ENCODE assay signal across 11 cellular contexts in the genomic region with DNA sequence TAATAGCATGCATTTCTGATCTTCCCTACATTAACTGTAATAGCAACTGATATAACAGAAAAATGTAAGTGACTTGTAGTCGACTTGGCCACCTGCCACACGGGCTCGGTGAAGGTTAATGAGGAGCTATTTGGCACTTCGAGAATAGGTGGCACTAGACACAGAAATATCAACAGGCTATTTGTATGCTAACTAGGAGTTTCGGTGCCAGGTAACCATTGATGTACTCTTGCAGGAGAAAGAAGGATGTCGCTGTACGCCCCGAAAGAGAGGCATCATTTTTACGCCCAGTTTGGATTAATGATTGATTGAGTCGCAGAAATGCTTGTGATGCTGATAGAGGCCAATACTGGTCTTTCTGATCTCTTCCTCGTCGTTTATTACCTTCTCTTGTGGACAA. TPM values are rescaled to one million over a fixed set of nuclear protein-coding genes. Genes with fewer than 3 reads are reported as not detected.
DNase-seq lines count a peak whose midpoint lies in the region; ATAC-seq and TF ChIP-seq lines count a peak whose summit lies in the region.
"Had no signal": no experiment of that assay in that cellular context is flagged by ENCODE, and none has a peak within 500 bp of the region (broad histone marks: within the 10 kb centered on the region; RNA-seq: fewer than 3 reads in every experiment).

No MANE protein-coding gene starts in this region.

- CTCF ChIA-PET in SK-N-SH (lab: Yijun Ruan, JAX): interaction anchor here (1.0 to 1.1 kb wide), 2 partner anchors 9 to 40 kb away, joined by 3 to 4 read pairs; no protein-coding TSS in a partner anchor

- TF ChIP-seq CTCF in SK-N-SH (IDR thresholded peaks at IDR 0.05) (no peak), RWPE2 (IDR thresholded peaks at IDR 0.05; ENCODE audit: poor library complexity, severe bottlenecking) (no peak), glutamatergic neuron (IDR thresholded peaks at IDR 0.05; ENCODE audit: partially characterized antibody, unreplicated experiment) (no peak)

- H3K9me3 ChIP-seq in SK-N-SH: no peaks in the 10 kb centered on the region
- no peaks in the 10 kb centered on the region for H3K9me3 ChIP-seq in RWPE2 (ENCODE audit: severe bottlenecking)
- H3K9me3 ChIP-seq: Peyer's patch had no signal

- H3K27me3 Mint-ChIP-seq in glutamatergic neuron (ENCODE audit: unreplicated experiment): peaks cover 51% of the 10 kb centered on the region

- no peak overlapping the region for H2AFZ ChIP-seq in SK-N-SH (ENCODE audit: low read depth)

- no peaks in the 10 kb centered on the region for H4K20me1 ChIP-seq in SK-N-SH (ENCODE audit: insufficient read depth)

- H3K36me3 ChIP-seq in SK-N-SH (replicated peaks in 1 of 2; ENCODE audit: control insufficient read depth in 1 of 2, insufficient read depth in 2 of 2, low read length in 1 of 2) (no peaks in the 10 kb centered on the region), RWPE2 (ENCODE audit: low read depth) (no peaks in the 10 kb centered on the region)
- H3K36me3 ChIP-seq: Peyer's patch had no signal

- ATAC-seq in SK-N-SH treated with all-trans-retinoic acid at 6 μM for 48 hours (no peak), RWPE2 (ENCODE audit: low read depth) (no peak), HG02981 (IDR thresholded peaks at IDR 0.05; ENCODE audit: unreplicated experiment) (no peak), GM18870 (IDR thresholded peaks at IDR 0.05; ENCODE audit: unreplicated experiment) (no peak)
- ATAC-seq in stimulated activated naive CD8-positive, alpha-beta T cell treated with anti-CD3 and anti-CD28 coated beads, Interleukin-15, Interleukin-2, amounts not matched to agents 100 U/mL and 50 U/mL, for 24 hours: no peak

- TF ChIP-seq EP300 in SK-N-SH (IDR thresholded peaks at IDR 0.05; ENCODE audit: borderline replicate concordance in 1 of 2, low read depth in 1 of 2, low read length in 1 of 2): no peak

- DNase-seq in SK-N-SH (no peak), RWPE2 (ENCODE audit: low spot score) (no peak), glutamatergic neuron (no peak), NCI-H82 treated with DMSO at 0.1 percent for 48 hours (lab: John Stamatoyannopoulos, UW; ENCODE audit: unreplicated experiment) (no peak)
- peak; percentile 10 for DNase-seq in stimulated activated naive CD8-positive, alpha-beta T cell treated with anti-CD3 and anti-CD28 coated beads, Interleukin-15, Interleukin-2, amounts not matched to agents 100 U/mL and 50 U/mL, for 24 hours

- H3K27ac ChIP-seq in SK-N-SH (ENCODE audit: low read depth in 2 of 2, low read length in 1 of 2) (no peak overlapping the region), RWPE2 (ENCODE audit: poor library complexity, severe bottlenecking) (no peak overlapping the region)
- H3K27ac ChIP-seq: Peyer's patch had no signal

- no peak for TF ChIP-seq RAD21 in SK-N-SH (IDR thresholded peaks at IDR 0.05; ENCODE audit: low read length)

- no peaks in the 10 kb centered on the region for H3K9me2 ChIP-seq in SK-N-SH

- H3K4me1 Mint-ChIP-seq in glutamatergic neuron (ENCODE audit: low read depth, unreplicated experiment): peaks cover 19% of the 10 kb centered on the region

- WGBS in SK-N-SH (ENCODE audit: low lambda C conversion rate): 11% methylated on average over 12 of the region's 12 CpGs

- H3K27ac Mint-ChIP-seq in glutamatergic neuron (ENCODE audit: unreplicated experiment): no peak overlapping the region

- H3K79me2 ChIP-seq in SK-N-SH (ENCODE audit: insufficient read depth): no peaks in the 10 kb centered on the region

- 0 out of 2 replicates have a peak overlapping the region, but pooled peaks have one; percentile 60 for H3K4me2 ChIP-seq in SK-N-SH

- H3K27me3 ChIP-seq in SK-N-SH (ENCODE audit: insufficient read depth) (peaks cover 95% of the 10 kb centered on the region), RWPE2 (ENCODE audit: insufficient read depth, poor library complexity, severe bottlenecking) (peaks cover 29% of the 10 kb centered on the region)

- H3K36me3 Mint-ChIP-seq in glutamatergic neuron (ENCODE audit: unreplicated experiment): no peaks in the 10 kb centered on the region

- H3K9ac ChIP-seq in SK-N-SH: no peak overlapping the region

- POLR2A ChIA-PET in SK-N-SH (lab: Yijun Ruan, JAX): no interaction called here

- H3K9me3 Mint-ChIP-seq in glutamatergic neuron (ENCODE audit: unreplicated experiment): peaks cover 16% of the 10 kb centered on the region

- peak overlapping the region in 1 of 2 experiments; percentile 23; a peak in 1 of 4 replicates for H3K4me3 ChIP-seq in SK-N-SH (ENCODE audit: low read depth in 2 of 2, low read length in 1 of 2)
- peak overlapping the region; percentile 6 for H3K4me3 ChIP-seq in RWPE2 (ENCODE audit: severe bottlenecking)

- peak overlapping the region; percentile 74 for H3K4me3 Mint-ChIP-seq in glutamatergic neuron (ENCODE audit: unreplicated experiment)

- H3K4me1 ChIP-seq in SK-N-SH (ENCODE audit: control insufficient read depth in 1 of 2, insufficient read depth in 2 of 2, low read depth in 1 of 2, low read length in 1 of 2): no peaks in the 10 kb centered on the region
- peaks cover 1% of the 10 kb centered on the region for H3K4me1 ChIP-seq in RWPE2 (ENCODE audit: insufficient read depth, poor library complexity, severe bottlenecking)

- no peaks in the 10 kb centered on the region for H3F3A ChIP-seq in SK-N-SH (replicated peaks; ENCODE audit: insufficient read depth)

TF ChIP-seq in SK-N-SH, 30 proteins besides CTCF, POLR2A, EP300 and RAD21 (continues in another document):
- TF ChIP-seq, protein P1, sequence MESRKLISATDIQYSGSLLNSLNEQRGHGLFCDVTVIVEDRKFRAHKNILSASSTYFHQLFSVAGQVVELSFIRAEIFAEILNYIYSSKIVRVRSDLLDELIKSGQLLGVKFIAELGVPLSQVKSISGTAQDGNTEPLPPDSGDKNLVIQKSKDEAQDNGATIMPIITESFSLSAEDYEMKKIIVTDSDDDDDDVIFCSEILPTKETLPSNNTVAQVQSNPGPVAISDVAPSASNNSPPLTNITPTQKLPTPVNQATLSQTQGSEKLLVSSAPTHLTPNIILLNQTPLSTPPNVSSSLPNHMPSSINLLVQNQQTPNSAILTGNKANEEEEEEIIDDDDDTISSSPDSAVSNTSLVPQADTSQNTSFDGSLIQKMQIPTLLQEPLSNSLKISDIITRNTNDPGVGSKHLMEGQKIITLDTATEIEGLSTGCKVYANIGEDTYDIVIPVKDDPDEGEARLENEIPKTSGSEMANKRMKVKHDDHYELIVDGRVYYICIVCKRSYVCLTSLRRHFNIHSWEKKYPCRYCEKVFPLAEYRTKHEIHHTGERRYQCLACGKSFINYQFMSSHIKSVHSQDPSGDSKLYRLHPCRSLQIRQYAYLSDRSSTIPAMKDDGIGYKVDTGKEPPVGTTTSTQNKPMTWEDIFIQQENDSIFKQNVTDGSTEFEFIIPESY (IDR thresholded peaks at IDR 0.05; ENCODE audit: borderline replicate concordance, low read depth): no peak
- TF ChIP-seq MXI1 (IDR thresholded peaks at IDR 0.05; ENCODE audit: low read depth, low read length) (no peak), MEF2A (IDR thresholded peaks at IDR 0.05; ENCODE audit: borderline replicate concordance, low read depth) (no peak), FOXJ3 (CRISPR knock-in tag; IDR thresholded peaks at IDR 0.05) (no peak), FOXM1 (IDR thresholded peaks at IDR 0.05; ENCODE audit: low read depth) (no peak), FOSL2 (IDR thresholded peaks at IDR 0.05; ENCODE audit: borderline replicate concordance, low read depth) (no peak), TEAD4 (IDR thresholded peaks at IDR 0.05; ENCODE audit: borderline replicate concordance, insufficient read depth) (no peak), SIN3A (IDR thresholded peaks at IDR 0.05; ENCODE audit: borderline replicate concordance, low read depth, low read length) (no peak), RFX5 (IDR thresholded peaks at IDR 0.05; ENCODE audit: low read length) (no peak), RXRA (IDR thresholded peaks at IDR 0.05; ENCODE audit: borderline replicate concordance, low read depth) (no peak), RCOR1 (IDR thresholded peaks at IDR 0.05; ENCODE audit: low read length) (no peak), TAF1 (IDR thresholded peaks at IDR 0.05; ENCODE audit: borderline replicate concordance, low read depth, low read length) (no peak)

TF ChIP-seq in SK-N-SH treated with all-trans-retinoic acid at 6 μM for 48 hours, 23 proteins besides CTCF, POLR2A, EP300 and RAD21:
- TF ChIP-seq BACH2 (CRISPR knock-in tag; IDR thresholded peaks at IDR 0.05; ENCODE audit: borderline replicate concordance) (no peak), ARNTL (CRISPR knock-in tag; IDR thresholded peaks at IDR 0.05; ENCODE audit: borderline replicate concordance, low read depth) (no peak), TOX (CRISPR knock-in tag; IDR thresholded peaks at IDR 0.05; ENCODE audit: borderline replicate concordance) (no peak), OSR1 (CRISPR knock-in tag; IDR thresholded peaks at IDR 0.05) (no peak), TCF4 (CRISPR knock-in tag; IDR thresholded peaks at IDR 0.05; ENCODE audit: borderline replicate concordance) (no peak)

RNA-seq across cellular contexts. Expression of a gene that starts 0.5 kb away (rescaled TPM):
- polyA plus RNA-seq in SK-N-SH (2012; rRNA removed): not detected in 2 replicates
- polyA plus RNA-seq in SK-N-SH (2012; cell fraction: cytosol; rRNA removed): not detected in 2 replicates
- not detected in 2 replicates for polyA plus RNA-seq in SK-N-SH (2012; cell fraction: nucleus; rRNA removed)
- total RNA-seq in glutamatergic neuron (ENCODE audit: unreplicated experiment): 0.56 TPM
- total RNA-seq: HT1080, lung microvascular endothelial cell, Peyer's patch had no signal
